In the genomic region with DNA sequence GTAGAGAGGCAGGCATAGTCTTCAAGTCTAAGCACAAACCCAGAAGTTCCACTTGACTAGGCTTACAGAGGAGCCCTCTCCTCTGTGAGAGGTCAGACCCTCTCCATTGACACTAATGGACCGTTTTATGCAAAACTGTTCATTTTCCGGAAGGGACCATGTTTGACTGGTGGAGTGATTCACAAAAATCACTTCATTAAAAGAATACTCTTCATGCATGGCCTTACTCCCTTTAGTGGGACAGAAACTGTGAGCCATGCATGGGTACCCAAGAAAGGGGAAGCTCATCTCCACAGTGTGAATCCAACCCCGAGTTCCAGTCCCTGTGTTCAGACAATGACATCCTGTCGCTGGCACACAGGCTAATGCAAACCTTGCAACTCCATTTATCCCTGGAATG, we compare ENCODE assay signal across 17 cellular contexts.
A peak's percentile ranks its signal among the peaks of the same experiment; 100 is the strongest.
DNase-seq lines count a peak whose midpoint lies in the region; ATAC-seq and TF ChIP-seq lines count a peak whose summit lies in the region.
"Had no signal": no experiment of that assay in that cellular context is flagged by ENCODE, and none has a peak within 500 bp of the region (broad histone marks: within the 10 kb centered on the region; RNA-seq: fewer than 3 reads in every experiment).

No MANE protein-coding gene starts in this region.

- POLR2A ChIA-PET in HEK293T (lab: Yijun Ruan, JAX): no interaction called here

- H3K4me3 Mint-ChIP-seq in glutamatergic neuron (ENCODE audit: unreplicated experiment): no peak overlapping the region
- H3K4me3 Mint-ChIP-seq: activated naive CD4-positive, alpha-beta T cell treated with anti-CD3 and anti-CD28 coated beads, Interleukin-2, amount 10 ng/mL, durations not matched to agents 7 days and 5 days; CD4-positive, alpha-beta T cell; endodermal cell; immature natural killer cell had no signal

- no peak for DNase-seq in glutamatergic neuron
- no peak for DNase-seq in left cardiac atrium
- DNase-seq in stimulated activated CD8-positive, alpha-beta memory T cell treated with anti-CD3 and anti-CD28 coated beads, Interleukin-4, amount 100 ng/mL, for 48 hours: no peak
- no peak for DNase-seq in RKO (ENCODE audit: low spot score)
- no peak for DNase-seq in HEK293T (ENCODE audit: extremely low spot score)
- DNase-seq: activated naive CD4-positive, alpha-beta T cell treated with anti-CD3 and anti-CD28 coated beads, Interleukin-2, amount 10 ng/mL, durations not matched to agents 7 days and 5 days; CD4-positive, alpha-beta T cell; endodermal cell; foreskin melanocyte; immature natural killer cell; NCI-H1092 treated with DMSO at 0.1 percent for 48 hours; pancreas; spleen; thyroid gland had no signal

- H3K27me3 Mint-ChIP-seq in glutamatergic neuron (ENCODE audit: unreplicated experiment): no peaks in the 10 kb centered on the region

- no peaks in the 10 kb centered on the region for H3K36me3 Mint-ChIP-seq in glutamatergic neuron (ENCODE audit: unreplicated experiment)
- H3K36me3 Mint-ChIP-seq: activated naive CD4-positive, alpha-beta T cell treated with anti-CD3 and anti-CD28 coated beads, Interleukin-2, amount 10 ng/mL, durations not matched to agents 7 days and 5 days; immature natural killer cell had no signal

- CTCF ChIA-PET in HEK293T (lab: Yijun Ruan, JAX): no interaction called here

- ATAC-seq in GM18861 (IDR thresholded peaks at IDR 0.05; ENCODE audit: unreplicated experiment) (peak; percentile 65), GM21723 (IDR thresholded peaks at IDR 0.05; ENCODE audit: unreplicated experiment) (peak; percentile 72), HG03196 (IDR thresholded peaks at IDR 0.05; ENCODE audit: unreplicated experiment) (peak; percentile 50), left cardiac atrium (no peak)
- ATAC-seq: pancreas had no signal

- peaks cover 2% of the 10 kb centered on the region for H3K9me3 Mint-ChIP-seq in glutamatergic neuron (ENCODE audit: unreplicated experiment)
- H3K9me3 Mint-ChIP-seq: activated naive CD4-positive, alpha-beta T cell treated with anti-CD3 and anti-CD28 coated beads, Interleukin-2, amount 10 ng/mL, durations not matched to agents 7 days and 5 days; CD4-positive, alpha-beta T cell; endodermal cell; immature natural killer cell had no signal

- peak overlapping the region; percentile 83 for H3K27ac Mint-ChIP-seq in glutamatergic neuron (ENCODE audit: unreplicated experiment)
- H3K27ac Mint-ChIP-seq: activated naive CD4-positive, alpha-beta T cell treated with anti-CD3 and anti-CD28 coated beads, Interleukin-2, amount 10 ng/mL, durations not matched to agents 7 days and 5 days; CD4-positive, alpha-beta T cell; endodermal cell; immature natural killer cell had no signal

- intact Hi-C loops in left cardiac atrium (cut with DNase I): no loop called here

- no peak for TF ChIP-seq CTCF in glutamatergic neuron (IDR thresholded peaks at IDR 0.05; ENCODE audit: partially characterized antibody, unreplicated experiment)

- H3K4me1 Mint-ChIP-seq in glutamatergic neuron (ENCODE audit: low read depth, unreplicated experiment): peaks cover 45% of the 10 kb centered on the region
- H3K4me1 Mint-ChIP-seq: endodermal cell had no signal

TF ChIP-seq in HEK293T, 16 proteins besides CTCF, POLR2A, EP300 and RAD21:
- TF ChIP-seq LEF1 (IDR thresholded peaks at IDR 0.05; ENCODE audit: borderline replicate concordance): no peak
- no peak for TF ChIP-seq CTBP1 (IDR thresholded peaks at IDR 0.05; ENCODE audit: borderline replicate concordance)
- no peak for TF ChIP-seq FOXK2 (IDR thresholded peaks at IDR 0.05)
- TF ChIP-seq, protein P1, sequence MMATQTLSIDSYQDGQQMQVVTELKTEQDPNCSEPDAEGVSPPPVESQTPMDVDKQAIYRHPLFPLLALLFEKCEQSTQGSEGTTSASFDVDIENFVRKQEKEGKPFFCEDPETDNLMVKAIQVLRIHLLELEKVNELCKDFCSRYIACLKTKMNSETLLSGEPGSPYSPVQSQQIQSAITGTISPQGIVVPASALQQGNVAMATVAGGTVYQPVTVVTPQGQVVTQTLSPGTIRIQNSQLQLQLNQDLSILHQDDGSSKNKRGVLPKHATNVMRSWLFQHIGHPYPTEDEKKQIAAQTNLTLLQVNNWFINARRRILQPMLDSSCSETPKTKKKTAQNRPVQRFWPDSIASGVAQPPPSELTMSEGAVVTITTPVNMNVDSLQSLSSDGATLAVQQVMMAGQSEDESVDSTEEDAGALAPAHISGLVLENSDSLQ (IDR thresholded peaks at IDR 0.05): no peak
- no peak for TF ChIP-seq L3MBTL2 (conservative IDR thresholded peaks at IDR 0.05)
- TF ChIP-seq BHLHE40 (IDR thresholded peaks at IDR 0.05; ENCODE audit: borderline replicate concordance): no peak
- TF ChIP-seq NFRKB (IDR thresholded peaks at IDR 0.05): no peak
- no peak for TF ChIP-seq HDGF (IDR thresholded peaks at IDR 0.05; ENCODE audit: borderline replicate concordance)
- TF ChIP-seq FOXA1 (IDR thresholded peaks at IDR 0.05): no peak
- TF ChIP-seq SUZ12 (IDR thresholded peaks at IDR 0.05): no peak
- TF ChIP-seq ARNT (IDR thresholded peaks at IDR 0.05): no peak
- no peak for TF ChIP-seq ELF4 (IDR thresholded peaks at IDR 0.05)
- TF ChIP-seq TARDBP (IDR thresholded peaks at IDR 0.05): no peak
- no peak for TF ChIP-seq ZNF384 (IDR thresholded peaks at IDR 0.05)
- TF ChIP-seq SP1 (IDR thresholded peaks at IDR 0.05): no peak

Comparison
In these comparisons a context has a peak if more than half of its experiments do, and no peak if none do; other contexts are left out.
1. ATAC-seq: peak in GM18861 (single experiment), GM21723 (single experiment) and HG03196 (single experiment); none in left cardiac atrium (0 of 2).